ENCODE assay signal across 9 cellular contexts in genomic region chr6:46990818-46991510, GRCh38. TPM values are rescaled to one million over a fixed set of nuclear protein-coding genes. Genes with fewer than 3 reads are reported as not detected.
DNase-seq lines count a peak whose midpoint lies in the region; ATAC-seq, FAIRE-seq and TF ChIP-seq lines count a peak whose summit lies in the region.
"Not testable (repeated sequence)": the region's sequence is repeated elsewhere in the genome, so short reads cannot be mapped to it uniquely, and the experiment has no call there.
"Had no signal": no experiment of that assay in that cellular context is flagged by ENCODE, and none has a peak within 500 bp of the region (broad histone marks: within the 10 kb centered on the region; RNA-seq: fewer than 3 reads in every experiment).

No MANE protein-coding gene starts in this region.

- H3K9ac ChIP-seq in neural progenitor cell = not testable (repeated sequence)

- H3K4me1 Mint-ChIP-seq in chondrocyte (ENCODE audit: low read depth); neural progenitor cell: not testable (repeated sequence)

- H3K27me3 Mint-ChIP-seq in chondrocyte (ENCODE audit: low read depth) = peaks cover 15% of the 10 kb centered on the region
- not testable (repeated sequence) for H3K27me3 Mint-ChIP-seq in neural progenitor cell (ENCODE audit: insufficient read depth, low read depth)

- TF ChIP-seq CTCF in chondrocyte (IDR thresholded peaks at IDR 0.05) (peak; percentile 87), neural progenitor cell (IDR thresholded peaks at IDR 0.05) (peak; percentile 84), uterus (IDR thresholded peaks at IDR 0.05) (peak; percentile 55 to 84 (median 72))

- not testable (repeated sequence) for H3K9me3 ChIP-seq in neural progenitor cell (ENCODE audit: low read depth); uterus

- intact Hi-C loops in left ventricle myocardium superior (cut with micrococcal nuclease) (loop anchor here (5.0 kb wide), 1 partner anchor 144 kb away; no protein-coding TSS in a partner anchor), uterus (cut with DNase I; ENCODE audit: low total_unique reads) (loop anchor here (10.0 kb wide), 1 partner anchor 146 kb away; no protein-coding TSS in a partner anchor)

- not testable (repeated sequence) for H3K4me3 Mint-ChIP-seq in chondrocyte (ENCODE audit: unreplicated experiment); neural progenitor cell

- DNase-seq in DMS53 (lab: John Stamatoyannopoulos, UW) = peak; percentile 88
- peak; percentile 33 for DNase-seq in HTR-8/SVneo (ENCODE audit: insufficient read length, low spot score)
- DNase-seq in NCI-H2227 treated with DMSO at 0.1 percent for 48 hours (lab: John Stamatoyannopoulos, UW) = peak; percentile 45
- DNase-seq in SIG-M5 treated with dmso at 0.1 percent for 504 hours (lab: John Stamatoyannopoulos, UW; ENCODE audit: unreplicated experiment) = peak; percentile 42
- DNase-seq in chondrocyte (ENCODE audit: low spot score); left ventricle myocardium superior: not testable (repeated sequence)
- DNase-seq in neural progenitor cell (ENCODE audit: low spot score) = peak; percentile 56
- DNase-seq in uterus = peak in 1 of 2 donors; percentile 28

- TF ChIP-seq POLR2A in uterus (IDR thresholded peaks at IDR 0.05) = not testable (repeated sequence)

- not testable (repeated sequence) for H3K4me2 ChIP-seq in neural progenitor cell

- H3K36me3 ChIP-seq in neural progenitor cell, uterus: not testable (repeated sequence)

- H3K79me2 ChIP-seq in neural progenitor cell (ENCODE audit: low read depth) = not testable (repeated sequence)

- peak; percentile 82 for ATAC-seq in left ventricle myocardium superior

- not testable (repeated sequence) for H3F3A ChIP-seq in neural progenitor cell (ENCODE audit: low read depth)

- not testable (repeated sequence) for H3K27me3 ChIP-seq in neural progenitor cell, uterus

- H2AFZ ChIP-seq in neural progenitor cell (replicated peaks) = not testable (repeated sequence)

- not testable (repeated sequence) for H3K4me1 ChIP-seq in neural progenitor cell, uterus

- not testable (repeated sequence) for H3K4me3 ChIP-seq in neural progenitor cell, uterus

- H4K20me1 ChIP-seq in neural progenitor cell (ENCODE audit: low read depth) = not testable (repeated sequence)

- not testable (repeated sequence) for FAIRE-seq in HTR-8/SVneo (lab: Jason Lieb, UNC)

- H3K9me3 Mint-ChIP-seq in chondrocyte (ENCODE audit: low read depth); neural progenitor cell: not testable (repeated sequence)

- not testable (repeated sequence) for H3K27ac ChIP-seq in neural progenitor cell
- peak overlapping the region in 1 of 2 donors; percentile 51 for H3K27ac ChIP-seq in uterus

- not testable (repeated sequence) for H3K27ac Mint-ChIP-seq in chondrocyte (ENCODE audit: unreplicated experiment); neural progenitor cell

- not testable (repeated sequence) for H3K36me3 Mint-ChIP-seq in chondrocyte (ENCODE audit: low read depth); neural progenitor cell

RNA-seq across cellular contexts. Expression of gene ADGRF1, which starts 51.2 kb away (rescaled TPM):
- total RNA-seq in chondrocyte = not detected in 3 replicates
- not detected for total RNA-seq in left ventricle myocardium superior
- total RNA-seq in neural progenitor cell (ENCODE audit: low replicate concordance) = not detected in 2 replicates
- under 1 TPM in 1 of 4 donors, not detected in 3; 0.35 TPM for total RNA-seq in uterus
- total RNA-seq: natural killer cell treated with Interleukin-12 subunit alpha and Interleukin-12 subunit beta and Interleukin-15 and Interleukin-18, amount 100 ng/mL, for 72 hours had no signal
